In the genomic region with DNA sequence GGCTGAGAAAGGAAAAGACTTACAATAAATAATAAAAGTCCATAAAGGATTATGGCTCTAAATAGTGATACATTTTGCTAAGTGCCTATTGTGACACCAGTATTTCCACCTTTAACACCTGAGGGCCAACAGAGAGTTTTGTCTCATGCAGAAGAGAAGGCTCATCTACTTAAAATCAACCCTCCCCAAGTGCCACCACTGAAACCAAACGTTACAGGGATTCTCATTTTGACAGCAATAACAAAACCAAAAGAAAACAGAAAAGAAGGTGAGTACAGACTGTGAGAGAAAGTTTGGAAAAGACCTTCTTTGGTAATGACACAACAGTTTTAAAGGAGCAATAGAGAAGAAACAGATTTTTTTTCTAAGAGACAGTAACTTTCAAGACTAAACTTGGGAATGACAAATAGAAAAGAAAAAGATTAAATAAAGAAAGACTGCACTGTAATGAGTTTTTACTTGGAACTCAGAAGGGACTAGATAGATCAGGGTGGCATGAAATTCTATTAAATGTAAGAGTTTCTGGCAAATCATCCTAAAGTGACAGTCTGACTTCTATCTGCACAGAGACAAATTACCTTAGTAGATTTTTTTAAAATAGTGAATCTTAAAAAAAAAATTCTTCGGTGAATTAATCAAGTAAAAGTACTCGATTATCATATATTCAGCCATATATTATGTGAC, we compare ENCODE assay signal across 9 cellular contexts.
A peak's percentile ranks its signal among the peaks of the same experiment; 100 is the strongest.
DNase-seq lines count a peak whose midpoint lies in the region; ATAC-seq and TF ChIP-seq lines count a peak whose summit lies in the region.
"Had no signal": no experiment of that assay in that cellular context is flagged by ENCODE, and none has a peak within 500 bp of the region (broad histone marks: within the 10 kb centered on the region; RNA-seq: fewer than 3 reads in every experiment).

No MANE protein-coding gene starts in this region.

- H3K27me3 Mint-ChIP-seq in CD8-positive, alpha-beta T cell (ENCODE audit: low read depth): no peaks in the 10 kb centered on the region
- H3K27me3 Mint-ChIP-seq in H9 (ENCODE audit: low read depth): no peaks in the 10 kb centered on the region; the same call in 1 of the 2 replicates

- no peak overlapping the region for H3K18ac ChIP-seq in H9 (ENCODE audit: insufficient read length, low read depth, low read length)

- no peak overlapping the region for H2BK5ac ChIP-seq in H9 (ENCODE audit: insufficient read length, low read length)

- H3K9me3 Mint-ChIP-seq in CD8-positive, alpha-beta T cell: no peaks in the 10 kb centered on the region
- peaks cover 17 to 19% of the 10 kb centered on the region in 2 experiments for H3K9me3 Mint-ChIP-seq in H9

- H3K9me3 ChIP-seq in CD8-positive, alpha-beta T cell (ENCODE audit: low read length): no peaks in the 10 kb centered on the region
- no peaks in the 10 kb centered on the region for H3K9me3 ChIP-seq in H9 (ENCODE audit: control insufficient read depth, low read depth, low read length)

- H3K23me2 ChIP-seq in H9 (ENCODE audit: insufficient read length, low read depth, low read length, poor library complexity, severe bottlenecking): no peaks in the 10 kb centered on the region

- no peak overlapping the region for H3K9ac ChIP-seq in H9 (ENCODE audit: extremely low read depth, insufficient read length, low read length)

- no peak overlapping the region for H2BK120ac ChIP-seq in H9 (ENCODE audit: low read depth, low read length, poor library complexity, severe bottlenecking)

- peaks cover 36% of the 10 kb centered on the region for H3K4me1 Mint-ChIP-seq in CD8-positive, alpha-beta T cell (ENCODE audit: low read depth)
- H3K4me1 Mint-ChIP-seq in H9: peaks cover 36 to 44% of the 10 kb centered on the region in 2 experiments

- no peak overlapping the region for H2AFZ ChIP-seq in H9 (ENCODE audit: low read length)

- peak overlapping the region; percentile 24 for H3K4me3 Mint-ChIP-seq in CD8-positive, alpha-beta T cell
- no peak overlapping the region for H3K4me3 Mint-ChIP-seq in H9

- no peak overlapping the region for H3K4me2 ChIP-seq in H9 (ENCODE audit: insufficient read depth, insufficient read length, low read length)

- no peak overlapping the region for H2BK20ac ChIP-seq in H9 (ENCODE audit: low read depth, low read length, poor library complexity, severe bottlenecking)

- no peaks in the 10 kb centered on the region for H3K79me2 ChIP-seq in H9 (ENCODE audit: insufficient read depth, low read length)

- no peak overlapping the region for H3K14ac ChIP-seq in H9 (ENCODE audit: insufficient read depth, low read length)

- no peaks in the 10 kb centered on the region for H4K20me1 ChIP-seq in H9 (ENCODE audit: control insufficient read depth, insufficient read depth, insufficient read length)

- H4K8ac ChIP-seq in H9 (replicated peaks; ENCODE audit: insufficient read length, low read depth, low read length): no peak overlapping the region

- H3K56ac ChIP-seq in H9 (ENCODE audit: insufficient read length, low read depth, low read length): no peak overlapping the region

- no CpG with 5 or more reads among the region's 3 CpGs for WGBS in H9 (ENCODE audit: extremely low coverage, insufficient read length, low lambda C conversion rate)

- H3K4me3 ChIP-seq in CD8-positive, alpha-beta T cell (ENCODE audit: low read depth, low read length): no peak overlapping the region

- peaks cover 2% of the 10 kb centered on the region for H3K36me3 ChIP-seq in CD8-positive, alpha-beta T cell (ENCODE audit: insufficient read depth, low read length)

- no peak overlapping the region for H2BK15ac ChIP-seq in H9 (ENCODE audit: low read depth, low read length)

- H3K4ac ChIP-seq in H9 (ENCODE audit: low read depth, low read length): no peak overlapping the region

- peaks cover 16% of the 10 kb centered on the region for H3K4me1 ChIP-seq in CD8-positive, alpha-beta T cell (ENCODE audit: insufficient read depth, low read length)
- peaks cover 7% of the 10 kb centered on the region for H3K4me1 ChIP-seq in H9 (ENCODE audit: insufficient read depth, low read length)

- CTCF ChIA-PET in CD8-positive, alpha-beta T cell (lab: Charles Lee): no interaction called here

- H3K36me3 Mint-ChIP-seq in CD8-positive, alpha-beta T cell: peaks cover 39% of the 10 kb centered on the region
- H3K36me3 Mint-ChIP-seq in H9 (ENCODE audit: insufficient read depth in 1 of 3, low read depth in 3 of 3): peaks cover 46 to 58% (median 48%) of the 10 kb centered on the region in 3 experiments

- no peak overlapping the region for H4K91ac ChIP-seq in H9 (ENCODE audit: insufficient read length, low read depth, low read length)

- intact Hi-C loops in CD8-positive, alpha-beta T cell (cut with DNase I, micrococcal nuclease): loop anchor here in 1 of 2 experiments (5.0 kb wide), 1 partner anchor 33 kb away; no protein-coding TSS in a partner anchor

- peak overlapping the region; percentile 90 for H3K27ac Mint-ChIP-seq in CD8-positive, alpha-beta T cell
- H3K27ac Mint-ChIP-seq in H9: peak overlapping the region in 1 of 3 experiments; percentile 60; a peak in 1 of 7 replicates

- H2AK5ac ChIP-seq in H9 (ENCODE audit: insufficient read length, low read length): no peak overlapping the region

- TF ChIP-seq CTCF in CD8-positive, alpha-beta T cell (IDR thresholded peaks at IDR 0.05): no peak
- TF ChIP-seq CTCF in H9 (conservative IDR thresholded peaks at IDR 0.05): no peak

- peak; percentile 38 for ATAC-seq in CD8-positive, alpha-beta T cell
- ATAC-seq in HG02885 (IDR thresholded peaks at IDR 0.05; ENCODE audit: poor library complexity, unreplicated experiment): peak; percentile 72

- no peak overlapping the region for H3T11ph ChIP-seq in H9 (ENCODE audit: low read length)

- H2BK12ac ChIP-seq in H9 (ENCODE audit: insufficient read length, low read depth, low read length): no peak overlapping the region

- POLR2A ChIA-PET in CD8-positive, alpha-beta T cell (lab: Charles Lee): no interaction called here

- H3K23ac ChIP-seq in H9 (ENCODE audit: insufficient read length, low read depth, low read length): no peak overlapping the region

- H3K79me1 ChIP-seq in H9 (ENCODE audit: insufficient read depth, low read depth, low read length, poor library complexity, severe bottlenecking): no peaks in the 10 kb centered on the region

- no peak overlapping the region for H4K5ac ChIP-seq in H9 (ENCODE audit: insufficient read length, low read depth, low read length)

- DNase-seq in CD8-positive, alpha-beta T cell: no peak
- DNase-seq in GM19238 (ENCODE audit: insufficient read length, low spot score) (peak; percentile 41), OCI-M1 (lab: John Stamatoyannopoulos, UW) (peak; percentile 11), SHP77 (lab: John Stamatoyannopoulos, UW) (no peak), H9 (no peak), NCI-H774 (lab: John Stamatoyannopoulos, UW) (no peak), NCI-H146 treated with DMSO at 0.1 percent for 48 hours (lab: John Stamatoyannopoulos, UW; ENCODE audit: unreplicated experiment) (no peak)
- DNase-seq: stimulated activated CD4-positive, alpha-beta T cell treated with anti-CD3 and anti-CD28 coated beads, Interleukin-2, amount 100 ng/mL, for 48 hours had no signal

- H3K27me3 ChIP-seq in CD8-positive, alpha-beta T cell (ENCODE audit: insufficient read depth, low read length): no peaks in the 10 kb centered on the region
- no peaks in the 10 kb centered on the region for H3K27me3 ChIP-seq in H9 (ENCODE audit: insufficient read depth, low read length)

- no peak overlapping the region for H3K27ac ChIP-seq in CD8-positive, alpha-beta T cell (ENCODE audit: low read depth, low read length)
- no peak overlapping the region for H3K27ac ChIP-seq in H9 (ENCODE audit: insufficient read length, low read depth, low read length)

Comparison
In these comparisons a context has a peak if more than half of its experiments do, and no peak if none do; other contexts are left out.
1. DNase-seq: peak in GM19238 (single experiment) and OCI-M1 (single experiment); none in CD8-positive, alpha-beta T cell (0 of 7), SHP77 (0 of 2), H9 (single experiment), NCI-H774 (single experiment) and NCI-H146 treated with DMSO at 0.1 percent for 48 hours (single experiment).